9 cellular contexts compared by ENCODE assay signal in genomic region chr1:119743776-119744597, GRCh38. TPM values are rescaled to one million over a fixed set of nuclear protein-coding genes. Genes with fewer than 3 reads are reported as not detected.
DNase-seq lines count a peak whose midpoint lies in the region; ATAC-seq and TF ChIP-seq lines count a peak whose summit lies in the region.
"Had no signal": no experiment of that assay in that cellular context is flagged by ENCODE, and none has a peak within 500 bp of the region (broad histone marks: within the 10 kb centered on the region; RNA-seq: fewer than 3 reads in every experiment).

No MANE protein-coding gene starts in this region.

- H3K4me1 ChIP-seq in left lung: no peaks in the 10 kb centered on the region

- CTCF ChIA-PET in activated B cell treated with CpG ODN at 0.5 μM for 24 hours (lab: Charles Lee): interaction anchor here (1.0 to 1.5 kb wide), 4 partner anchors 10 to 18 kb away, joined by 4 to 5 read pairs (median 4); no protein-coding TSS in a partner anchor

- peak overlapping the region; percentile 71 for H3K27ac ChIP-seq in cingulate gyrus (ENCODE audit: low read depth, low read length)
- H3K27ac ChIP-seq in left lung: no peak overlapping the region

- no peak overlapping the region for H3K4me3 Mint-ChIP-seq in activated B cell treated with CpG ODN at 0.5 μM for 24 hours

- POLR2A ChIA-PET in activated B cell treated with CpG ODN at 0.5 μM for 24 hours (lab: Charles Lee): no interaction called here

- H3K27me3 ChIP-seq in left lung: no peaks in the 10 kb centered on the region

- TF ChIP-seq CTCF in GM12864 (IDR thresholded peaks at IDR 0.05; ENCODE audit: low read depth, low read length, missing control alignments): peak; percentile 88
- peak; percentile 89 for TF ChIP-seq CTCF in activated B cell treated with CpG ODN at 0.5 μM for 24 hours (IDR thresholded peaks at IDR 0.05)
- TF ChIP-seq CTCF in left lung (IDR thresholded peaks at IDR 0.05): peak; percentile 53 to 72

- no peaks in the 10 kb centered on the region for H3K9me3 ChIP-seq in left lung

- intact Hi-C loops in activated B cell treated with CpG ODN at 0.5 μM for 24 hours (cut with micrococcal nuclease) (no loop called here), left lung (cut with DNase I) (no loop called here)

- H3K27ac Mint-ChIP-seq in activated B cell treated with CpG ODN at 0.5 μM for 24 hours: no peak overlapping the region

- H3K9me3 Mint-ChIP-seq in activated B cell treated with CpG ODN at 0.5 μM for 24 hours: no peaks in the 10 kb centered on the region

- DNase-seq in GM12864 (ENCODE audit: low read depth): peak; percentile 21
- DNase-seq in NCI-H2171 treated with DMSO at 0.1 percent for 48 hours (lab: John Stamatoyannopoulos, UW): peak; percentile 62
- DNase-seq in activated B cell treated with CpG ODN at 0.5 μM for 24 hours: no peak
- DNase-seq in left lung: peak in 1 of 2 donors; percentile 57
- peak in 2 of 3 donors; percentile 7 to 16 for DNase-seq in stimulated activated CD4-positive, alpha-beta T cell treated with anti-CD3 and anti-CD28 coated beads, TNF-alpha, amount 100 ng/mL, for 1 hour (ENCODE audit: low read depth in 3 of 3, low spot score in 1 of 3)

- no peak overlapping the region for H3K4me3 ChIP-seq in GM12864 (ENCODE audit: low read depth, low read length)
- H3K4me3 ChIP-seq in left lung: no peak overlapping the region

- peaks cover 2% of the 10 kb centered on the region for H3K4me1 Mint-ChIP-seq in activated B cell treated with CpG ODN at 0.5 μM for 24 hours

- no peaks in the 10 kb centered on the region for H3K27me3 Mint-ChIP-seq in activated B cell treated with CpG ODN at 0.5 μM for 24 hours

- H3K36me3 ChIP-seq in left lung: peaks cover 0 to 9% of the 10 kb centered on the region in 2 donors

- H3K36me3 Mint-ChIP-seq in activated B cell treated with CpG ODN at 0.5 μM for 24 hours (ENCODE audit: low read depth): no peaks in the 10 kb centered on the region

- ATAC-seq in HG02885 (IDR thresholded peaks at IDR 0.05; ENCODE audit: poor library complexity, unreplicated experiment) (peak; percentile 84), activated B cell treated with CpG ODN at 0.5 μM for 24 hours (ENCODE audit: low read depth) (peak; percentile 66), left lung (peak; percentile 90), GM18861 (IDR thresholded peaks at IDR 0.05; ENCODE audit: unreplicated experiment) (no peak)

RNA-seq across cellular contexts. Expression of gene HMGCS2, which starts 24.7 kb away (rescaled TPM):
- total RNA-seq in activated B cell treated with CpG ODN at 0.5 μM for 24 hours: not detected in 2 replicates
- total RNA-seq in left lung: under 1 TPM in 1 of 2 donors, not detected in 1; 0.26 TPM
- total RNA-seq: mononuclear cell had no signal

RNA-seq across cellular contexts. Expression of gene PHGDH, which starts 32.3 kb away (rescaled TPM):
- total RNA-seq in activated B cell treated with CpG ODN at 0.5 μM for 24 hours (51.6 and 57.5 TPM in 2 replicates), left lung (10 to 100 TPM; 31.9 to 98.3 TPM)
